8 cellular contexts compared by ENCODE assay signal in genomic region chr16:82192665-82193064, GRCh38. TPM values are rescaled to one million over a fixed set of nuclear protein-coding genes. Genes with fewer than 3 reads are reported as not detected.
DNase-seq lines count a peak whose midpoint lies in the region; ATAC-seq and TF ChIP-seq lines count a peak whose summit lies in the region.
"Had no signal": no experiment of that assay in that cellular context is flagged by ENCODE, and none has a peak within 500 bp of the region (broad histone marks: within the 10 kb centered on the region; RNA-seq: fewer than 3 reads in every experiment).

No MANE protein-coding gene starts in this region.

- no peak for TF ChIP-seq CTCF in OCI-LY3 (IDR thresholded peaks at IDR 0.05; ENCODE audit: low read depth, low read length)

- no peaks in the 10 kb centered on the region for H3K79me2 ChIP-seq in GM23248 (ENCODE audit: insufficient read depth)
- no peaks in the 10 kb centered on the region for H3K79me2 ChIP-seq in OCI-LY3 (ENCODE audit: low read length)

- ATAC-seq in GM21576 (IDR thresholded peaks at IDR 0.05; ENCODE audit: unreplicated experiment), result no peak

- H2AFZ ChIP-seq in GM23248, result peak overlapping the region; percentile 77
- peak overlapping the region; percentile 79 for H2AFZ ChIP-seq in OCI-LY3 (ENCODE audit: low read depth, low read length)

- H3K4me2 ChIP-seq in GM23248 (ENCODE audit: unreplicated experiment), result peak overlapping the region; percentile 65
- peak overlapping the region; percentile 20 for H3K4me2 ChIP-seq in OCI-LY3 (ENCODE audit: low read length)

- peaks cover 10% of the 10 kb centered on the region; the same call in 1 of the 2 replicates for H3F3A ChIP-seq in GM23248 (ENCODE audit: insufficient read depth)

- peak; percentile 87 for DNase-seq in GM23248
- peak; percentile 82 to 93 for DNase-seq in dermis microvascular lymphatic vessel endothelial cell (ENCODE audit: low read depth in 2 of 2)
- DNase-seq in stimulated activated CD4-positive, alpha-beta T cell treated with anti-CD3 and anti-CD28 coated beads, Interleukin-1b, Interleukin-23, amount 100 ng/mL, for 48 hours, result peak; percentile 56
- no peak for DNase-seq in epidermal melanocyte (ENCODE audit: insufficient read length, low spot score)
- DNase-seq in DMS79 treated with DMSO at 0.1 percent for 48 hours (lab: John Stamatoyannopoulos, UW), result no peak
- DNase-seq: endodermal cell had no signal

- 10 to 17% methylated on average over 4 of the region's 4 CpGs for WGBS in GM23248 (ENCODE audit: low coverage in 1 of 2, low lambda C conversion rate in 2 of 2, missing lambda C conversion rate in 2 of 2), 2 experiments

- H3K27ac ChIP-seq in GM23248 (peak overlapping the region; percentile 42), OCI-LY3 (ENCODE audit: low read length) (no peak overlapping the region)

- H3K4me1 ChIP-seq in GM23248 (ENCODE audit: insufficient read depth) (peaks cover 13% of the 10 kb centered on the region), OCI-LY3 (ENCODE audit: low read length) (peaks cover 25% of the 10 kb centered on the region)

- no peaks in the 10 kb centered on the region for H3K27me3 ChIP-seq in GM23248 (replicated peaks; ENCODE audit: insufficient read depth)
- peaks cover 15% of the 10 kb centered on the region for H3K27me3 ChIP-seq in OCI-LY3 (ENCODE audit: low read depth, low read length)

- H3K36me3 ChIP-seq in GM23248 (ENCODE audit: low read depth) (no peaks in the 10 kb centered on the region), OCI-LY3 (replicated peaks; ENCODE audit: low read depth, low read length) (no peaks in the 10 kb centered on the region)

- 0 out of 2 replicates have a peak overlapping the region, but pooled peaks have one; percentile 11 for H3K4me3 ChIP-seq in GM23248
- H3K4me3 ChIP-seq in OCI-LY3 (ENCODE audit: low read length), result 0 out of 2 replicates have a peak overlapping the region, but pooled peaks have one; percentile 3

- in situ Hi-C loops in GM23248 (cut with MboI), result no loop called here

- no peaks in the 10 kb centered on the region for H4K20me1 ChIP-seq in GM23248 (ENCODE audit: insufficient read depth)
- H4K20me1 ChIP-seq in OCI-LY3 (ENCODE audit: insufficient read depth, low read length), result no peaks in the 10 kb centered on the region

- no peaks in the 10 kb centered on the region for H3K9me2 ChIP-seq in GM23248 (ENCODE audit: insufficient read depth)

- H3K9me3 ChIP-seq in GM23248 (ENCODE audit: low read depth) (no peaks in the 10 kb centered on the region), OCI-LY3 (ENCODE audit: insufficient read depth, low read length) (no peaks in the 10 kb centered on the region)

- H3K9ac ChIP-seq in GM23248 (no peak overlapping the region), OCI-LY3 (ENCODE audit: low read length) (no peak overlapping the region)

RNA-seq across cellular contexts. Expression of gene MPHOSPH6, which starts 22.6 kb away (rescaled TPM):
- 18.1 and 34.9 TPM in 2 replicates for total RNA-seq in GM23248 (2014; rRNA removed; shearing (Covaris generic))
- 33.5 and 37.4 TPM in 2 replicates for polyA plus RNA-seq in GM23248 (2016; fragmentation: Nextera tagmentation; extraction: Ambion mirVana)
- 14.3 and 17.1 TPM in 2 replicates for total RNA-seq in dermis microvascular lymphatic vessel endothelial cell

Comparison
In these comparisons a context has a peak if more than half of its experiments do, and no peak if none do; other contexts are left out.
1. DNase-seq: peak in GM23248 (single experiment), dermis microvascular lymphatic vessel endothelial cell (2 of 2) and stimulated activated CD4-positive, alpha-beta T cell treated with anti-CD3 and anti-CD28 coated beads, Interleukin-1b, Interleukin-23, amount 100 ng/mL, for 48 hours (single experiment); none in epidermal melanocyte (single experiment) and DMS79 treated with DMSO at 0.1 percent for 48 hours (single experiment).